In genomic region chrX:1210844-1211243, GRCh38 we compare ENCODE assay signal across 17 cellular contexts. TPM values are rescaled to one million over a fixed set of nuclear protein-coding genes. Genes with fewer than 3 reads are reported as not detected.
DNase-seq lines count a peak whose midpoint lies in the region; ATAC-seq and TF ChIP-seq lines count a peak whose summit lies in the region.
"Had no signal": no experiment of that assay in that cellular context is flagged by ENCODE, and none has a peak within 500 bp of the region (broad histone marks: within the 10 kb centered on the region; RNA-seq: fewer than 3 reads in every experiment).

No MANE protein-coding gene starts in this region.

- ATAC-seq in CD4-positive, CD25-positive, alpha-beta regulatory T cell (ENCODE audit: low read depth in 2 of 2) = no peak
- ATAC-seq: A549 had no signal

- H3K4me1 Mint-ChIP-seq in CD4-positive, CD25-positive, alpha-beta regulatory T cell = peaks cover 14 to 44% (median 23%) of the 10 kb centered on the region in 4 donors
- peaks cover 6% of the 10 kb centered on the region for H3K4me1 Mint-ChIP-seq in glutamatergic neuron (ENCODE audit: low read depth, unreplicated experiment)

- peaks cover 0 to 6% (median 0%) of the 10 kb centered on the region in 7 donors for H3K9me3 Mint-ChIP-seq in CD4-positive, CD25-positive, alpha-beta regulatory T cell
- peaks cover 5% of the 10 kb centered on the region for H3K9me3 Mint-ChIP-seq in glutamatergic neuron (ENCODE audit: unreplicated experiment)
- H3K9me3 Mint-ChIP-seq: CD4-positive, alpha-beta T cell had no signal

- no peaks in the 10 kb centered on the region for H3K27me3 ChIP-seq in CD4-positive, CD25-positive, alpha-beta regulatory T cell (ENCODE audit: control insufficient read depth, insufficient read depth, low read length)
- no peaks in the 10 kb centered on the region for H3K27me3 ChIP-seq in effector memory CD4-positive, alpha-beta T cell (replicated peaks; ENCODE audit: control insufficient read depth, insufficient read depth, low read length, poor library complexity, severe bottlenecking)

- peak overlapping the region in 1 of 3 donors; percentile 87 for H3K27ac Mint-ChIP-seq in CD4-positive, CD25-positive, alpha-beta regulatory T cell
- H3K27ac Mint-ChIP-seq in glutamatergic neuron (ENCODE audit: unreplicated experiment) = peak overlapping the region; percentile 45
- H3K27ac Mint-ChIP-seq: CD4-positive, alpha-beta T cell; HFFc6; IgD-negative memory B cell had no signal

- peak overlapping the region in 3 of 4 donors; percentile 62 to 80 (median 74) for H3K4me3 Mint-ChIP-seq in CD4-positive, CD25-positive, alpha-beta regulatory T cell
- no peak overlapping the region for H3K4me3 Mint-ChIP-seq in glutamatergic neuron (ENCODE audit: unreplicated experiment)
- H3K4me3 Mint-ChIP-seq: CD4-positive, alpha-beta T cell; HFFc6; IgD-negative memory B cell had no signal

- H3K27me3 Mint-ChIP-seq in CD4-positive, CD25-positive, alpha-beta regulatory T cell = peaks cover 10% of the 10 kb centered on the region
- peaks cover 6% of the 10 kb centered on the region for H3K27me3 Mint-ChIP-seq in glutamatergic neuron (ENCODE audit: unreplicated experiment)
- H3K27me3 Mint-ChIP-seq: CD4-positive, alpha-beta T cell had no signal

- DNase-seq in activated effector memory CD4-positive, alpha-beta T cell treated with anti-CD3 and anti-CD28 coated beads, Interleukin-2, amount 50 U/mL, for 16 hours = peak; percentile 5
- no peak for DNase-seq in activated effector memory CD4-positive, alpha-beta T cell treated with Interleukin-2 at 50 U/mL for 16 hours
- DNase-seq in CD4-positive, CD25-positive, alpha-beta regulatory T cell = no peak
- DNase-seq in glutamatergic neuron (no peak), foreskin melanocyte (no peak)
- no peak for DNase-seq in effector memory CD4-positive, alpha-beta T cell
- DNase-seq: CD4-positive, alpha-beta T cell; COR-L47; DND-41; GF-D8; HFFc6 had no signal

- no peaks in the 10 kb centered on the region for H3K36me3 Mint-ChIP-seq in CD4-positive, CD25-positive, alpha-beta regulatory T cell
- H3K36me3 Mint-ChIP-seq in glutamatergic neuron (ENCODE audit: unreplicated experiment) = no peaks in the 10 kb centered on the region
- H3K36me3 Mint-ChIP-seq: IgD-negative memory B cell had no signal

- H3K4me1 ChIP-seq in CD4-positive, CD25-positive, alpha-beta regulatory T cell (ENCODE audit: control insufficient read depth, insufficient read depth, low read length, poor library complexity, severe bottlenecking) = peaks cover 13% of the 10 kb centered on the region
- H3K4me1 ChIP-seq in HEK293 (ENCODE audit: control insufficient read depth, insufficient read depth, low read length) = no peaks in the 10 kb centered on the region
- H3K4me1 ChIP-seq in effector memory CD4-positive, alpha-beta T cell (ENCODE audit: control insufficient read depth, insufficient read depth, low read length, poor library complexity, severe bottlenecking) = peaks cover 4% of the 10 kb centered on the region
- H3K4me1 ChIP-seq: HAP-1 had no signal

- H3K4me3 ChIP-seq in CD4-positive, CD25-positive, alpha-beta regulatory T cell (ENCODE audit: low read depth, low read length) = no peak overlapping the region
- H3K4me3 ChIP-seq in HEK293 (ENCODE audit: low read depth, low read length) = no peak overlapping the region
- no peak overlapping the region for H3K4me3 ChIP-seq in effector memory CD4-positive, alpha-beta T cell (ENCODE audit: insufficient read depth, low read depth, low read length, poor library complexity, severe bottlenecking)
- H3K4me3 ChIP-seq: A549, HAP-1 had no signal

- no peak for TF ChIP-seq CTCF in HEK293 (tag by site-specific recombination; IDR thresholded peaks at IDR 0.05)
- TF ChIP-seq CTCF in glutamatergic neuron (IDR thresholded peaks at IDR 0.05; ENCODE audit: partially characterized antibody, unreplicated experiment) = no peak

- no peaks in the 10 kb centered on the region for H3K36me3 ChIP-seq in CD4-positive, CD25-positive, alpha-beta regulatory T cell (ENCODE audit: control insufficient read depth, insufficient read depth, low read length)
- no peaks in the 10 kb centered on the region for H3K36me3 ChIP-seq in HEK293 (ENCODE audit: control insufficient read depth in 2 of 2, insufficient read depth in 1 of 2, low read length in 2 of 2)
- H3K36me3 ChIP-seq in effector memory CD4-positive, alpha-beta T cell (ENCODE audit: control insufficient read depth, insufficient read depth, low read length) = no peaks in the 10 kb centered on the region
- H3K36me3 ChIP-seq: HAP-1 had no signal

- no peaks in the 10 kb centered on the region for H3K9me3 ChIP-seq in CD4-positive, CD25-positive, alpha-beta regulatory T cell (ENCODE audit: control insufficient read depth in 2 of 2, low read length in 2 of 2)
- no peaks in the 10 kb centered on the region for H3K9me3 ChIP-seq in HEK293 (ENCODE audit: control insufficient read depth, insufficient read depth, low read depth, low read length)
- no peaks in the 10 kb centered on the region for H3K9me3 ChIP-seq in effector memory CD4-positive, alpha-beta T cell (ENCODE audit: control insufficient read depth, low read length)
- H3K9me3 ChIP-seq: A549, HAP-1 had no signal

- CTCF ChIA-PET in HEK293 (lab: Yijun Ruan, JAX) = no interaction called here

- no peak overlapping the region for H3K27ac ChIP-seq in CD4-positive, CD25-positive, alpha-beta regulatory T cell (ENCODE audit: insufficient read depth, low read length, poor library complexity, severe bottlenecking)
- no peak overlapping the region for H3K27ac ChIP-seq in HEK293 (ENCODE audit: extremely low read depth, low read depth, low read length)
- H3K27ac ChIP-seq in effector memory CD4-positive, alpha-beta T cell (ENCODE audit: insufficient read depth, low read length, poor library complexity, severe bottlenecking) = no peak overlapping the region
- H3K27ac ChIP-seq: A549 had no signal

- POLR2A ChIA-PET in HEK293 (lab: Yijun Ruan, JAX) = no interaction called here

TF ChIP-seq in HEK293, 187 proteins besides CTCF, POLR2A, EP300 and RAD21 (continues in another document):
- no peak for TF ChIP-seq ZEB2 (tag by site-specific recombination; IDR thresholded peaks at IDR 0.05)
- no peak for TF ChIP-seq ZNF791 (tag by site-specific recombination; IDR thresholded peaks at IDR 0.05)
- TF ChIP-seq GLI4 (tag by site-specific recombination; IDR thresholded peaks at IDR 0.05) = no peak
- no peak for TF ChIP-seq ZNF214 (tag by site-specific recombination; IDR thresholded peaks at IDR 0.05; ENCODE audit: borderline replicate concordance)
- no peak for TF ChIP-seq ZNF132 (tag by site-specific recombination; IDR thresholded peaks at IDR 0.05; ENCODE audit: borderline replicate concordance)
- TF ChIP-seq ZNF626 (tag by site-specific recombination; IDR thresholded peaks at IDR 0.05) = no peak
- TF ChIP-seq EGR2 (tag by site-specific recombination; IDR thresholded peaks at IDR 0.05; ENCODE audit: low read depth) = peak; percentile 86
- no peak for TF ChIP-seq ZNF148 (tag by site-specific recombination; IDR thresholded peaks at IDR 0.05; ENCODE audit: borderline replicate concordance)
- no peak for TF ChIP-seq HOXD13 (CRISPR knock-in tag; IDR thresholded peaks at IDR 0.05; ENCODE audit: borderline replicate concordance)
- no peak for TF ChIP-seq ZBTB48 (tag by site-specific recombination; IDR thresholded peaks at IDR 0.05)
- TF ChIP-seq ZNF366 (tag by site-specific recombination; conservative IDR thresholded peaks at IDR 0.05) = peak; percentile 74
- no peak for TF ChIP-seq ZNF416 (tag by site-specific recombination; IDR thresholded peaks at IDR 0.05)
- TF ChIP-seq ZSCAN4 (tag by site-specific recombination; IDR thresholded peaks at IDR 0.05) = no peak
- TF ChIP-seq ZNF561 (tag by site-specific recombination; IDR thresholded peaks at IDR 0.05; ENCODE audit: borderline replicate concordance) = no peak

RNA-seq across cellular contexts. Expression of gene CRLF2, which starts 1.6 kb away (rescaled TPM):
- 1.2 TPM for total RNA-seq in CD4-positive, CD25-positive, alpha-beta regulatory T cell
- polyA plus RNA-seq in CD4-positive, CD25-positive, alpha-beta regulatory T cell = 1 to 10 TPM in 1 of 4 donors, not detected in 3; 1.4 TPM
- 0.54 TPM for total RNA-seq in glutamatergic neuron (ENCODE audit: unreplicated experiment)
- total RNA-seq: H1 had no signal
- polyA plus RNA-seq: BJ, IgD-negative memory B cell had no signal

RNA-seq across cellular contexts. Expression of gene CSF2RA, which starts 57.8 kb away (rescaled TPM):
- total RNA-seq in CD4-positive, CD25-positive, alpha-beta regulatory T cell = not detected
- not detected for polyA plus RNA-seq in CD4-positive, CD25-positive, alpha-beta regulatory T cell
- total RNA-seq in glutamatergic neuron (ENCODE audit: unreplicated experiment) = not detected
